ENCODE assay signal across 1 cellular context in genomic region chr6:160431791-160432404, GRCh38.
TF ChIP-seq lines count a peak whose summit lies in the region.

No MANE protein-coding gene starts in this region.

TF ChIP-seq in SK-N-SH treated with all-trans-retinoic acid at 6 μM for 48 hours, 23 proteins besides CTCF, POLR2A, EP300 and RAD21 (continued from another document):
- TF ChIP-seq CSRNP3 (CRISPR knock-in tag; IDR thresholded peaks at IDR 0.05) (no peak), POU6F1 (CRISPR knock-in tag; IDR thresholded peaks at IDR 0.05; ENCODE audit: borderline replicate concordance, low read depth) (no peak), CSDC2 (CRISPR knock-in tag; IDR thresholded peaks at IDR 0.05) (no peak), ZNF565 (CRISPR knock-in tag; conservative IDR thresholded peaks at IDR 0.05; ENCODE audit: low read depth) (no peak), ZNF8 (CRISPR knock-in tag; IDR thresholded peaks at IDR 0.05) (no peak), ZNF70 (CRISPR knock-in tag; IDR thresholded peaks at IDR 0.05) (no peak)
